ENCODE assay signal across 14 cellular contexts in genomic region chr11:61418136-61418535, GRCh38. TPM values are rescaled to one million over a fixed set of nuclear protein-coding genes. Genes with fewer than 3 reads are reported as not detected.
DNase-seq lines count a peak whose midpoint lies in the region; ATAC-seq, FAIRE-seq and TF ChIP-seq lines count a peak whose summit lies in the region.
"Had no signal": no experiment of that assay in that cellular context is flagged by ENCODE, and none has a peak within 500 bp of the region (broad histone marks: within the 10 kb centered on the region; RNA-seq: fewer than 3 reads in every experiment).

No MANE protein-coding gene starts in this region.

- H3K79me2 ChIP-seq in keratinocyte (ENCODE audit: control insufficient read depth, insufficient read depth, low read length) = peaks cover 28% of the 10 kb centered on the region

- CTCF ChIA-PET in CD8-positive, alpha-beta T cell (lab: Charles Lee) = interaction anchor here (1.6 to 2.1 kb wide), 2 partner anchors 17 to 33 kb away, joined by 4 to 11 read pairs; no protein-coding TSS in a partner anchor

- no peak for ATAC-seq in left ventricle myocardium superior
- peak; percentile 56 for ATAC-seq in activated T-helper 17 cell treated with anti-CD3 and anti-CD28 coated beads, Interleukin-2, amount 50 U/mL, for 72 hours (replicated peaks)
- ATAC-seq in stimulated activated naive CD8-positive, alpha-beta T cell treated with anti-CD3 and anti-CD28 coated beads, Interleukin-15, amount 100 ng/mL, for 72 hours = no peak
- no peak for ATAC-seq in CD8-positive, alpha-beta T cell
- ATAC-seq: stimulated activated memory B cell treated with anti-CD40 and anti-IgM and Interleukin-4, amounts not matched to agents 10 μg/mL and 1 μg/mL and 100 μg/mL, for 72 hours; WTC11 had no signal

- H3K9me3 Mint-ChIP-seq in activated T-helper 17 cell treated with anti-CD3 and anti-CD28 coated beads, Interleukin-2, amount 50 U/mL, for 72 hours = no peaks in the 10 kb centered on the region
- no peaks in the 10 kb centered on the region for H3K9me3 Mint-ChIP-seq in stimulated activated naive CD8-positive, alpha-beta T cell treated with anti-CD3 and anti-CD28 coated beads, Interleukin-15, amount 100 ng/mL, for 72 hours
- H3K9me3 Mint-ChIP-seq in CD8-positive, alpha-beta T cell = no peaks in the 10 kb centered on the region
- H3K9me3 Mint-ChIP-seq: activated T-helper 2 cell treated with anti-CD3 and anti-CD28 coated beads, Interferon-gamma antibody, Interleukin-2, Interleukin-4, amounts not matched to agents 10 μg/mL and 5 μg/mL and 100 μg/mL, durations not matched to agents 14 hours and 24 hours and 36 hours; stimulated activated memory B cell treated with anti-CD40 and anti-IgM and Interleukin-4, amounts not matched to agents 10 μg/mL and 1 μg/mL and 100 μg/mL, for 72 hours; WTC11 had no signal

- no peaks in the 10 kb centered on the region for H3K9me1 ChIP-seq in keratinocyte (ENCODE audit: control insufficient read depth, extremely low read depth, insufficient read depth, low read length)

- no peaks in the 10 kb centered on the region for H3K27me3 ChIP-seq in cardiac muscle cell
- no peaks in the 10 kb centered on the region for H3K27me3 ChIP-seq in keratinocyte (ENCODE audit: control insufficient read depth, extremely low read depth, insufficient read depth, low read length)
- no peaks in the 10 kb centered on the region for H3K27me3 ChIP-seq in CD8-positive, alpha-beta T cell (ENCODE audit: insufficient read depth, low read length)

- peaks cover 13% of the 10 kb centered on the region for H3K4me1 Mint-ChIP-seq in activated T-helper 17 cell treated with anti-CD3 and anti-CD28 coated beads, Interleukin-2, amount 50 U/mL, for 72 hours
- peaks cover 78% of the 10 kb centered on the region for H3K4me1 Mint-ChIP-seq in stimulated activated naive CD8-positive, alpha-beta T cell treated with anti-CD3 and anti-CD28 coated beads, Interleukin-15, amount 100 ng/mL, for 72 hours
- H3K4me1 Mint-ChIP-seq in CD8-positive, alpha-beta T cell (ENCODE audit: low read depth) = peaks cover 52% of the 10 kb centered on the region
- H3K4me1 Mint-ChIP-seq: WTC11 had no signal

- no peak overlapping the region for H3K4me2 ChIP-seq in keratinocyte (ENCODE audit: control insufficient read depth, extremely low read depth, insufficient read depth, low read depth, low read length)

- peaks cover 100% of the 10 kb centered on the region for H3K36me3 Mint-ChIP-seq in activated T-helper 17 cell treated with anti-CD3 and anti-CD28 coated beads, Interleukin-2, amount 50 U/mL, for 72 hours (ENCODE audit: low read depth)
- peaks cover 94% of the 10 kb centered on the region for H3K36me3 Mint-ChIP-seq in CD8-positive, alpha-beta T cell

- no peak for DNase-seq in cardiac muscle cell (ENCODE audit: low read depth in 1 of 2, low spot score in 1 of 2)
- no peak for DNase-seq in left ventricle myocardium superior
- no peak for DNase-seq in keratinocyte (ENCODE audit: low read depth, low spot score)
- no peak for DNase-seq in stimulated activated naive CD8-positive, alpha-beta T cell treated with anti-CD3 and anti-CD28 coated beads, Interleukin-15, amount 100 ng/mL, for 72 hours
- DNase-seq in cerebellum (ENCODE audit: low spot score) = no peak
- DNase-seq in CD8-positive, alpha-beta T cell = no peak
- DNase-seq in D721Med (ENCODE audit: insufficient read length, low spot score) = no peak
- DNase-seq: DMS79 treated with DMSO at 0.1 percent for 48 hours; NCI-H1436; stimulated activated CD4-positive, alpha-beta T cell treated with anti-CD3 and anti-CD28 coated beads, Interleukin-4, amount 100 ng/mL, for 1 hour had no signal

- POLR2A ChIA-PET in CD8-positive, alpha-beta T cell (lab: Charles Lee) = interaction anchor here (1.5 kb wide), 1 partner anchor 11 kb away, joined by 3 read pairs; the partner anchor contains the start of genes CPSF7 and SDHAF2

- H3K27ac Mint-ChIP-seq in activated T-helper 17 cell treated with anti-CD3 and anti-CD28 coated beads, Interleukin-2, amount 50 U/mL, for 72 hours = peak overlapping the region; percentile 84
- H3K27ac Mint-ChIP-seq in stimulated activated naive CD8-positive, alpha-beta T cell treated with anti-CD3 and anti-CD28 coated beads, Interleukin-15, amount 100 ng/mL, for 72 hours = peak overlapping the region; percentile 57 to 89
- no peak overlapping the region for H3K27ac Mint-ChIP-seq in CD8-positive, alpha-beta T cell
- H3K27ac Mint-ChIP-seq: stimulated activated memory B cell treated with anti-CD40 and anti-IgM and Interleukin-4, amounts not matched to agents 10 μg/mL and 1 μg/mL and 100 μg/mL, for 72 hours; WTC11 had no signal

- H2AFZ ChIP-seq in keratinocyte (ENCODE audit: control insufficient read depth, low read length) = no peak overlapping the region

- dilution Hi-C loops in keratinocyte (cut with MboI; ENCODE audit: extremely low pct_ligation_motif_present, low sequenced_read_pairs) = no loop called here

- peaks cover 71% of the 10 kb centered on the region for H3K36me3 ChIP-seq in cardiac muscle cell
- H3K36me3 ChIP-seq in keratinocyte (ENCODE audit: control insufficient read depth in 2 of 2, extremely low read depth in 1 of 2, insufficient read depth in 2 of 2, low read length in 2 of 2) = peaks cover 40 to 70% of the 10 kb centered on the region in 2 experiments
- peaks cover 86% of the 10 kb centered on the region for H3K36me3 ChIP-seq in CD8-positive, alpha-beta T cell (ENCODE audit: insufficient read depth, low read length)

- FAIRE-seq in keratinocyte (lab: Jason Lieb, UNC) (no peak), D721Med (lab: Jason Lieb, UNC) (no peak)

- TF ChIP-seq CTCF in cardiac muscle cell (IDR thresholded peaks at IDR 0.05; ENCODE audit: low read depth, low read length) = no peak
- TF ChIP-seq CTCF in keratinocyte (optimal IDR thresholded peaks at IDR 0.05 in 1 of 3, IDR thresholded peaks at IDR 0.05 in 1 of 3, conservative IDR thresholded peaks at IDR 0.05 in 1 of 3; ENCODE audit: extremely low read depth in 1 of 3, insufficient read depth in 2 of 3, low read length in 3 of 3) = no peak
- no peak for TF ChIP-seq CTCF in CD8-positive, alpha-beta T cell (IDR thresholded peaks at IDR 0.05)
- TF ChIP-seq CTCF in D721Med (IDR thresholded peaks at IDR 0.05; ENCODE audit: insufficient read depth, missing control alignments) = no peak

- H3K27me3 Mint-ChIP-seq in activated T-helper 17 cell treated with anti-CD3 and anti-CD28 coated beads, Interleukin-2, amount 50 U/mL, for 72 hours = no peaks in the 10 kb centered on the region
- H3K27me3 Mint-ChIP-seq in stimulated activated naive CD8-positive, alpha-beta T cell treated with anti-CD3 and anti-CD28 coated beads, Interleukin-15, amount 100 ng/mL, for 72 hours = no peaks in the 10 kb centered on the region
- H3K27me3 Mint-ChIP-seq in CD8-positive, alpha-beta T cell (ENCODE audit: low read depth) = no peaks in the 10 kb centered on the region
- H3K27me3 Mint-ChIP-seq: stimulated activated memory B cell treated with anti-CD40 and anti-IgM and Interleukin-4, amounts not matched to agents 10 μg/mL and 1 μg/mL and 100 μg/mL, for 72 hours had no signal

- H3K9me3 ChIP-seq in cardiac muscle cell (ENCODE audit: low read depth) = no peaks in the 10 kb centered on the region
- no peaks in the 10 kb centered on the region for H3K9me3 ChIP-seq in keratinocyte (ENCODE audit: control insufficient read depth, low read depth, low read length)
- H3K9me3 ChIP-seq in CD8-positive, alpha-beta T cell (ENCODE audit: low read length) = no peaks in the 10 kb centered on the region

- H3K4me3 Mint-ChIP-seq in activated T-helper 17 cell treated with anti-CD3 and anti-CD28 coated beads, Interleukin-2, amount 50 U/mL, for 72 hours = no peak overlapping the region
- H3K4me3 Mint-ChIP-seq in stimulated activated naive CD8-positive, alpha-beta T cell treated with anti-CD3 and anti-CD28 coated beads, Interleukin-15, amount 100 ng/mL, for 72 hours = no peak overlapping the region
- no peak overlapping the region for H3K4me3 Mint-ChIP-seq in CD8-positive, alpha-beta T cell
- H3K4me3 Mint-ChIP-seq: stimulated activated memory B cell treated with anti-CD40 and anti-IgM and Interleukin-4, amounts not matched to agents 10 μg/mL and 1 μg/mL and 100 μg/mL, for 72 hours; WTC11 had no signal

- H3K4me1 ChIP-seq in cardiac muscle cell (ENCODE audit: low read depth) (no peaks in the 10 kb centered on the region), keratinocyte (ENCODE audit: control insufficient read depth, extremely low read depth, insufficient read depth, low read length) (no peaks in the 10 kb centered on the region)
- H3K4me1 ChIP-seq in CD8-positive, alpha-beta T cell (ENCODE audit: insufficient read depth, low read length) = peaks cover 7% of the 10 kb centered on the region

- H4K20me1 ChIP-seq in keratinocyte (ENCODE audit: control insufficient read depth, extremely low read depth, insufficient read depth, low read length) = peaks cover 6% of the 10 kb centered on the region

- H3K4me3 ChIP-seq in cardiac muscle cell (no peak overlapping the region), keratinocyte (ENCODE audit: control insufficient read depth in 2 of 3, extremely low read depth in 1 of 3, insufficient read depth in 2 of 3, low read depth in 1 of 3, low read length in 3 of 3) (no peak overlapping the region)
- no peak overlapping the region for H3K4me3 ChIP-seq in CD8-positive, alpha-beta T cell (ENCODE audit: low read depth, low read length)

- H3K9ac ChIP-seq in keratinocyte (ENCODE audit: control insufficient read depth, extremely low read depth, insufficient read depth, low read length) = no peak overlapping the region

- H3K27ac ChIP-seq in cardiac muscle cell = peak overlapping the region; percentile 30
- H3K27ac ChIP-seq in keratinocyte (ENCODE audit: control insufficient read depth, insufficient read depth, low read length) = peak overlapping the region; percentile 10
- no peak overlapping the region for H3K27ac ChIP-seq in CD8-positive, alpha-beta T cell (ENCODE audit: low read depth, low read length)

- intact Hi-C loops in left ventricle myocardium superior (cut with micrococcal nuclease) = no loop called here
- intact Hi-C loops in CD8-positive, alpha-beta T cell (cut with DNase I, micrococcal nuclease) = no loop called here

RNA-seq across cellular contexts. Expression of gene CPSF7, which starts 11.6 kb away (rescaled TPM):
- total RNA-seq in cardiac muscle cell (46.9 and 64.7 TPM in 2 replicates), left ventricle myocardium superior (41.5 TPM), cerebellum (39.0 TPM)
- polyA plus RNA-seq in cardiac muscle cell (34.6 and 55.5 TPM in 2 replicates), keratinocyte (24.6 to 60.6 TPM (median 34.5 TPM) in 3 replicates)
- total RNA-seq in activated T-helper 17 cell treated with anti-CD3 and anti-CD28 coated beads, Interleukin-2, amount 50 U/mL, for 72 hours = 100 to 1,000 TPM in 1 of 2 donors, 10 to 100 TPM in 1; 98.1 to 114 TPM
- polyA plus RNA-seq in keratinocyte (2011; ENCODE audit: low read depth) = 12.1 TPM
- 31.2 and 42.2 TPM in 2 replicates for polyA plus RNA-seq in keratinocyte (2011; cell fraction: cytosol; rRNA removed)
- 73.4 and 79.4 TPM in 2 replicates for polyA plus RNA-seq in keratinocyte (2011; cell fraction: nucleus; rRNA removed)
- 32.6 and 43.6 TPM in 2 replicates for polyA plus RNA-seq in keratinocyte (2012; ENCODE audit: low replicate concordance)
- 36.2 to 126 TPM (median 46.5 TPM) in 3 replicates for polyA minus RNA-seq in keratinocyte
- polyA minus RNA-seq in keratinocyte (2011; cell fraction: cytosol; rRNA and poly(A)+ RNA removed) = 12.3 TPM
- 21.9 and 34.4 TPM in 2 replicates for polyA minus RNA-seq in keratinocyte (2011; cell fraction: nucleus; rRNA and poly(A)+ RNA removed)
- total RNA-seq in CD8-positive, alpha-beta T cell = 100 to 1,000 TPM; 106 to 111 TPM

RNA-seq across cellular contexts. Expression of gene SDHAF2, which starts 11.8 kb away (rescaled TPM):
- total RNA-seq in cardiac muscle cell (21.3 and 28.1 TPM in 2 replicates), left ventricle myocardium superior (32.6 TPM), cerebellum (61.3 TPM)
- polyA plus RNA-seq in cardiac muscle cell (55.8 and 67.4 TPM in 2 replicates), keratinocyte (55.1 to 71.3 TPM (median 56.4 TPM) in 3 replicates)
- 10 to 100 TPM; 36.9 to 45.5 TPM for total RNA-seq in activated T-helper 17 cell treated with anti-CD3 and anti-CD28 coated beads, Interleukin-2, amount 50 U/mL, for 72 hours
- polyA plus RNA-seq in keratinocyte (2011; ENCODE audit: low read depth) = 10.8 TPM
- polyA plus RNA-seq in keratinocyte (2011; cell fraction: cytosol; rRNA removed) = 64.1 and 68.9 TPM in 2 replicates
- polyA plus RNA-seq in keratinocyte (2011; cell fraction: nucleus; rRNA removed) = 58.6 and 59.9 TPM in 2 replicates
- polyA plus RNA-seq in keratinocyte (2012; ENCODE audit: low replicate concordance) = 33.8 and 36.2 TPM in 2 replicates
- polyA minus RNA-seq in keratinocyte = 34.3 to 61.4 TPM (median 39.9 TPM) in 3 replicates
- polyA minus RNA-seq in keratinocyte (2011; cell fraction: cytosol; rRNA and poly(A)+ RNA removed) = 39.5 TPM
- polyA minus RNA-seq in keratinocyte (2011; cell fraction: nucleus; rRNA and poly(A)+ RNA removed) = 12.8 and 39.9 TPM in 2 replicates
- 10 to 100 TPM; 31.4 to 33.0 TPM for total RNA-seq in CD8-positive, alpha-beta T cell

RNA-seq across cellular contexts. Expression of gene TMEM216, which starts 25.7 kb away (rescaled TPM):
- total RNA-seq in cardiac muscle cell = 12.5 and 19.3 TPM in 2 replicates
- 20.1 and 21.5 TPM in 2 replicates for polyA plus RNA-seq in cardiac muscle cell
- total RNA-seq in left ventricle myocardium superior = 4.8 TPM
- total RNA-seq in activated T-helper 17 cell treated with anti-CD3 and anti-CD28 coated beads, Interleukin-2, amount 50 U/mL, for 72 hours = 10 to 100 TPM; 12.1 to 12.8 TPM
- polyA plus RNA-seq in keratinocyte = 14.4 to 22.4 TPM (median 17.2 TPM) in 3 replicates
- polyA plus RNA-seq in keratinocyte (2011; ENCODE audit: low read depth) = 1.2 TPM
- polyA plus RNA-seq in keratinocyte (2011; cell fraction: cytosol; rRNA removed) = 18.8 and 22.5 TPM in 2 replicates
- polyA plus RNA-seq in keratinocyte (2011; cell fraction: nucleus; rRNA removed) = 10.4 and 12.3 TPM in 2 replicates
- 6.5 and 11.1 TPM in 2 replicates for polyA plus RNA-seq in keratinocyte (2012; ENCODE audit: low replicate concordance)
- polyA minus RNA-seq in keratinocyte = 10.0 to 15.7 TPM (median 14.8 TPM) in 3 replicates
- 9.8 TPM for polyA minus RNA-seq in keratinocyte (2011; cell fraction: cytosol; rRNA and poly(A)+ RNA removed)
- 1.7 and 5.0 TPM in 2 replicates for polyA minus RNA-seq in keratinocyte (2011; cell fraction: nucleus; rRNA and poly(A)+ RNA removed)
- total RNA-seq in cerebellum = 11.8 TPM
- total RNA-seq in CD8-positive, alpha-beta T cell = 1 to 10 TPM; 3.6 to 4.8 TPM

RNA-seq across cellular contexts. Expression of gene TMEM138, which starts 56.0 kb away (rescaled TPM):
- 13.8 and 25.2 TPM in 2 replicates for total RNA-seq in cardiac muscle cell
- 25.0 and 34.1 TPM in 2 replicates for polyA plus RNA-seq in cardiac muscle cell
- 16.1 TPM for total RNA-seq in left ventricle myocardium superior
- total RNA-seq in activated T-helper 17 cell treated with anti-CD3 and anti-CD28 coated beads, Interleukin-2, amount 50 U/mL, for 72 hours = 10 to 100 TPM; 30.6 to 47.9 TPM
- 66.1 to 118 TPM (median 85.4 TPM) in 3 replicates for polyA plus RNA-seq in keratinocyte
- 6.0 TPM for polyA plus RNA-seq in keratinocyte (2011; ENCODE audit: low read depth)
- 66.9 and 115 TPM in 2 replicates for polyA plus RNA-seq in keratinocyte (2011; cell fraction: cytosol; rRNA removed)
- 101 and 119 TPM in 2 replicates for polyA plus RNA-seq in keratinocyte (2011; cell fraction: nucleus; rRNA removed)
- polyA plus RNA-seq in keratinocyte (2012; ENCODE audit: low replicate concordance) = 37.8 and 43.0 TPM in 2 replicates
- 44.0 to 72.4 TPM (median 56.3 TPM) in 3 replicates for polyA minus RNA-seq in keratinocyte
- polyA minus RNA-seq in keratinocyte (2011; cell fraction: cytosol; rRNA and poly(A)+ RNA removed) = 13.2 TPM
- 19.8 and 27.8 TPM in 2 replicates for polyA minus RNA-seq in keratinocyte (2011; cell fraction: nucleus; rRNA and poly(A)+ RNA removed)
- 30.0 TPM for total RNA-seq in cerebellum
- 10 to 100 TPM; 60.7 to 62.5 TPM for total RNA-seq in CD8-positive, alpha-beta T cell

RNA-seq across cellular contexts. Expression of gene CYB561A3, which starts 56.5 kb away (rescaled TPM):
- 7.8 and 13.5 TPM in 2 replicates for total RNA-seq in cardiac muscle cell
- polyA plus RNA-seq in cardiac muscle cell = 10.2 and 12.6 TPM in 2 replicates
- total RNA-seq in left ventricle myocardium superior = 10.9 TPM
- total RNA-seq in activated T-helper 17 cell treated with anti-CD3 and anti-CD28 coated beads, Interleukin-2, amount 50 U/mL, for 72 hours = 10 to 100 TPM; 46.5 to 62.3 TPM
- polyA plus RNA-seq in keratinocyte = 42.3 to 124 TPM (median 62.3 TPM) in 3 replicates
- 5.1 TPM for polyA plus RNA-seq in keratinocyte (2011; ENCODE audit: low read depth)
- 63.6 and 95.2 TPM in 2 replicates for polyA plus RNA-seq in keratinocyte (2011; cell fraction: cytosol; rRNA removed)
- polyA plus RNA-seq in keratinocyte (2011; cell fraction: nucleus; rRNA removed) = 108 and 123 TPM in 2 replicates
- polyA plus RNA-seq in keratinocyte (2012; ENCODE audit: low replicate concordance) = 31.6 and 43.8 TPM in 2 replicates
- 66.4 to 188 TPM (median 180 TPM) in 3 replicates for polyA minus RNA-seq in keratinocyte
- polyA minus RNA-seq in keratinocyte (2011; cell fraction: cytosol; rRNA and poly(A)+ RNA removed) = 72.1 TPM
- 64.9 and 76.6 TPM in 2 replicates for polyA minus RNA-seq in keratinocyte (2011; cell fraction: nucleus; rRNA and poly(A)+ RNA removed)
- 15.2 TPM for total RNA-seq in cerebellum
- total RNA-seq in CD8-positive, alpha-beta T cell = 10 to 100 TPM; 23.1 to 28.1 TPM
